8 cellular contexts compared by ENCODE assay signal in genomic region chr18:58135170-58135569, GRCh38.
DNase-seq lines count a peak whose midpoint lies in the region; ATAC-seq and TF ChIP-seq lines count a peak whose summit lies in the region.

No MANE protein-coding gene starts in this region.

- DNase-seq in AG04449 (ENCODE audit: low read depth, low spot score) (peak; percentile 74), NCI-H69 (lab: John Stamatoyannopoulos, UW) (peak; percentile 57), fibroblast of the aortic adventitia (ENCODE audit: low read depth) (peak; percentile 38), iPS-NIHi7 (ENCODE audit: extremely low spot score) (no peak)
- no peak for DNase-seq in NK-92 treated with Interleukin-12 subunit alpha and Interleukin-12 subunit beta, amount 100 ng/mL, for 24 hours (lab: John Stamatoyannopoulos, UW)

- POLR2A ChIA-PET in AG04449 (lab: Yijun Ruan, JAX), result interaction anchor here (1.0 kb wide), 1 partner anchor 505 kb away, joined by 3 read pairs; no protein-coding TSS in a partner anchor

- peak; percentile 80 for ATAC-seq in GM18909 (IDR thresholded peaks at IDR 0.05; ENCODE audit: poor library complexity, unreplicated experiment)
- no peak for ATAC-seq in GM18858 (IDR thresholded peaks at IDR 0.05; ENCODE audit: unreplicated experiment)
- no peak for ATAC-seq in GM21717 (IDR thresholded peaks at IDR 0.05; ENCODE audit: unreplicated experiment)

- TF ChIP-seq CTCF in AG04449 (IDR thresholded peaks at IDR 0.05; ENCODE audit: insufficient read depth, low read length, missing control alignments) (no peak), fibroblast of the aortic adventitia (IDR thresholded peaks at IDR 0.05; ENCODE audit: insufficient read depth, low read length) (no peak)

- H3K4me3 ChIP-seq in AG04449 (ENCODE audit: low read depth, low read length) (no peak overlapping the region), fibroblast of the aortic adventitia (ENCODE audit: low read depth, low read length) (no peak overlapping the region)

- CTCF ChIA-PET in AG04449 (lab: Yijun Ruan, JAX), result interaction anchor here (0.8 to 7.7 kb wide), 34 partner anchors 8 to 629 kb away, joined by 3 to 80 read pairs (median 5); partner anchors contain the start of gene NEDD4L

Comparison
In these comparisons a context has a peak if more than half of its experiments do, and no peak if none do; other contexts are left out.
1. DNase-seq: peak in AG04449 (single experiment), NCI-H69 (single experiment) and fibroblast of the aortic adventitia (single experiment); none in iPS-NIHi7 (single experiment) and NK-92 treated with Interleukin-12 subunit alpha and Interleukin-12 subunit beta, amount 100 ng/mL, for 24 hours (single experiment).